ENCODE assay signal across 12 cellular contexts in genomic region chr6:63441266-63441956, GRCh38.
DNase-seq lines count a peak whose midpoint lies in the region; ATAC-seq and TF ChIP-seq lines count a peak whose summit lies in the region.
"Had no signal": no experiment of that assay in that cellular context is flagged by ENCODE, and none has a peak within 500 bp of the region (broad histone marks: within the 10 kb centered on the region; RNA-seq: fewer than 3 reads in every experiment).

No MANE protein-coding gene starts in this region.

- peaks cover 6% of the 10 kb centered on the region for H3K9me3 Mint-ChIP-seq in activated B cell treated with CpG ODN at 0.5 μM for 24 hours

- H3K27me3 ChIP-seq in neuron (ENCODE audit: insufficient read depth, low read length): no peaks in the 10 kb centered on the region
- H3K27me3 ChIP-seq: sigmoid colon had no signal

- no peaks in the 10 kb centered on the region for H3K36me3 Mint-ChIP-seq in activated B cell treated with CpG ODN at 0.5 μM for 24 hours (ENCODE audit: low read depth)
- H3K36me3 Mint-ChIP-seq: IgD-negative memory B cell; stimulated activated naive B cell treated with anti-CD40 and anti-IgM and Interleukin-4, amounts not matched to agents 10 μg/mL and 1 μg/mL and 100 μg/mL, for 72 hours had no signal

- peak overlapping the region; percentile 50 for H3K4me3 Mint-ChIP-seq in activated B cell treated with CpG ODN at 0.5 μM for 24 hours

- no peak for TF ChIP-seq CTCF in activated B cell treated with CpG ODN at 0.5 μM for 24 hours (IDR thresholded peaks at IDR 0.05)

- intact Hi-C loops in activated B cell treated with CpG ODN at 0.5 μM for 24 hours (cut with micrococcal nuclease): no loop called here

- H3K4me3 ChIP-seq in neuron (ENCODE audit: low read length): no peak overlapping the region
- H3K4me3 ChIP-seq: GM23248, sigmoid colon had no signal

- peaks cover 1% of the 10 kb centered on the region for H3K27me3 Mint-ChIP-seq in activated B cell treated with CpG ODN at 0.5 μM for 24 hours
- H3K27me3 Mint-ChIP-seq: IgD-negative memory B cell; stimulated activated naive B cell treated with anti-CD40 and anti-IgM and Interleukin-4, amounts not matched to agents 10 μg/mL and 1 μg/mL and 100 μg/mL, for 72 hours had no signal

- no peaks in the 10 kb centered on the region for H3K36me3 ChIP-seq in neuron (ENCODE audit: insufficient read depth, low read length)
- H3K36me3 ChIP-seq: sigmoid colon had no signal

- no peaks in the 10 kb centered on the region for H3K4me1 Mint-ChIP-seq in activated B cell treated with CpG ODN at 0.5 μM for 24 hours

- H3K27ac Mint-ChIP-seq in activated B cell treated with CpG ODN at 0.5 μM for 24 hours: no peak overlapping the region
- H3K27ac Mint-ChIP-seq: IgD-negative memory B cell; stimulated activated naive B cell treated with anti-CD40 and anti-IgM and Interleukin-4, amounts not matched to agents 10 μg/mL and 1 μg/mL and 100 μg/mL, for 72 hours had no signal

- ATAC-seq in activated B cell treated with CpG ODN at 0.5 μM for 24 hours (ENCODE audit: low read depth) (no peak), HG03095 (IDR thresholded peaks at IDR 0.05; ENCODE audit: unreplicated experiment) (no peak), HG02885 (IDR thresholded peaks at IDR 0.05; ENCODE audit: poor library complexity, unreplicated experiment) (no peak), GM18511 (IDR thresholded peaks at IDR 0.05; ENCODE audit: unreplicated experiment) (no peak)

- CTCF ChIA-PET in activated B cell treated with CpG ODN at 0.5 μM for 24 hours (lab: Charles Lee): no interaction called here

- no peaks in the 10 kb centered on the region for H3K4me1 ChIP-seq in neuron (ENCODE audit: insufficient read depth, low read length)

- POLR2A ChIA-PET in activated B cell treated with CpG ODN at 0.5 μM for 24 hours (lab: Charles Lee): no interaction called here

- H2AFZ ChIP-seq in neuron (ENCODE audit: low read depth, low read length): peak overlapping the region; percentile 1
- H2AFZ ChIP-seq: GM23248 had no signal

- DNase-seq in NCI-H2196 (lab: John Stamatoyannopoulos, UW; ENCODE audit: unreplicated experiment) (peak; percentile 9), NCI-H2196 treated with DMSO at 0.1 percent for 48 hours (lab: John Stamatoyannopoulos, UW; ENCODE audit: unreplicated experiment) (no peak), NCI-H128 (lab: John Stamatoyannopoulos, UW; ENCODE audit: unreplicated experiment) (peak; percentile 37), activated B cell treated with CpG ODN at 0.5 μM for 24 hours (no peak)
- DNase-seq: GM23248; sigmoid colon; stimulated activated naive B cell treated with anti-CD40 and anti-IgM and Interleukin-4, amounts not matched to agents 10 μg/mL and 1 μg/mL and 100 μg/mL, for 72 hours had no signal

- no peaks in the 10 kb centered on the region for H3K9me3 ChIP-seq in neuron (ENCODE audit: low read length)
- H3K9me3 ChIP-seq: sigmoid colon had no signal

Comparison
In these comparisons a context has a peak if more than half of its experiments do, and no peak if none do; other contexts are left out.
1. DNase-seq: peak in NCI-H2196 (single experiment) and NCI-H128 (single experiment); none in NCI-H2196 treated with DMSO at 0.1 percent for 48 hours (single experiment) and activated B cell treated with CpG ODN at 0.5 μM for 24 hours (single experiment).